12 cellular contexts compared by ENCODE assay signal in the genomic region with DNA sequence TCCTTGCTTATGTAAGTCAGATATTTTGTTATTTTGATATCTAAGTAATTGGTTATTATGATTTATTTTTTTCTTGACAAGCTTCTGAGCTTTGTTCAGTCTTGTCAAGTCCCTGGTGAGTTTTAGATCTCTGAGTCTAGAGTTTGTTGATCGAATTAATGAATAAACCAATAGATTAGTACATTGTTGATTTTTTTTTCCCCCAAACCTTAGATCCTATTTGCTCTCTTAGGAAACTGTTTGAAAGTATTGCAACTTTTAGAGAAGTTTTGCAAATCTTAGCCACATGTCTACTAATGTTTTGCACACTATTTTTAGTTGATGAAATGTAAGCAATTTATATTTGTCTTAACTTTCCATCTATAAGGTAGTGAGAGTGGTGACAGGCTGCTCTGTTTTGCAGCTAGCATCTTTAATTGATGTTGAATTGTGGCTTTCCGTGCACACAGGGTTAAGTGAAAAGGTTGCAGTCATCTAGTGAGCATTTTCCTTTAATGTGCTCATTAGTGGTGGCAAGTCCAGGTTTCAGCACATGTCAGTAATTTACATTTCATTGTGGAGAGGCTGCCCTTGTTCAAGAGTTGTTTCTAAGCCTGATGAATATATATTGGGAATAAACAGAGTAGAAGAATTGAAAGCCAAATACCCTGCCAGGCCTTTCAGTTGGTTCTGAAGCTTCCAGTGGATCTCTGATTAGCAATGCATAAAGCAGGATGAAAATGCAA.
"Had no signal": no experiment of that assay in that cellular context is flagged by ENCODE, and none has a peak within 500 bp of the region (broad histone marks: within the 10 kb centered on the region; RNA-seq: fewer than 3 reads in every experiment).

No MANE protein-coding gene starts in this region.

- H3K27ac ChIP-seq: left ventricle myocardium inferior, right atrium auricular region, tibial artery, uterus had no signal

- ATAC-seq: esophagus mucosa had no signal

- DNase-seq: activated CD4-positive, alpha-beta T cell treated with anti-CD3 and anti-CD28 coated beads, Interleukin-2, amount 50 U/mL, for 1 hour; activated naive CD4-positive, alpha-beta T cell treated with anti-CD3 and anti-CD28 coated beads, Interleukin-2, amount 50 U/mL, for 16 hours; activated T-cell treated with anti-CD3 and anti-CD28 coated beads, Interleukin-2, amount 50 U/mL, for 1 hour; cerebellar nuclear complex; foreskin fibroblast; head of caudate nucleus; left ventricle myocardium inferior; small intestine; tibial artery; uterus had no signal

- H3K4me1 ChIP-seq: right atrium auricular region, uterus had no signal

- H3K36me3 ChIP-seq: right atrium auricular region, tibial artery, uterus had no signal

- H3K27me3 ChIP-seq: right atrium auricular region, tibial artery, uterus had no signal

- H3K9me3 ChIP-seq: left ventricle myocardium inferior, right atrium auricular region, tibial artery, uterus had no signal

- H3K4me3 ChIP-seq: left ventricle myocardium inferior, right atrium auricular region, tibial artery, uterus had no signal
